ENCODE assay signal across 8 cellular contexts in the genomic region with DNA sequence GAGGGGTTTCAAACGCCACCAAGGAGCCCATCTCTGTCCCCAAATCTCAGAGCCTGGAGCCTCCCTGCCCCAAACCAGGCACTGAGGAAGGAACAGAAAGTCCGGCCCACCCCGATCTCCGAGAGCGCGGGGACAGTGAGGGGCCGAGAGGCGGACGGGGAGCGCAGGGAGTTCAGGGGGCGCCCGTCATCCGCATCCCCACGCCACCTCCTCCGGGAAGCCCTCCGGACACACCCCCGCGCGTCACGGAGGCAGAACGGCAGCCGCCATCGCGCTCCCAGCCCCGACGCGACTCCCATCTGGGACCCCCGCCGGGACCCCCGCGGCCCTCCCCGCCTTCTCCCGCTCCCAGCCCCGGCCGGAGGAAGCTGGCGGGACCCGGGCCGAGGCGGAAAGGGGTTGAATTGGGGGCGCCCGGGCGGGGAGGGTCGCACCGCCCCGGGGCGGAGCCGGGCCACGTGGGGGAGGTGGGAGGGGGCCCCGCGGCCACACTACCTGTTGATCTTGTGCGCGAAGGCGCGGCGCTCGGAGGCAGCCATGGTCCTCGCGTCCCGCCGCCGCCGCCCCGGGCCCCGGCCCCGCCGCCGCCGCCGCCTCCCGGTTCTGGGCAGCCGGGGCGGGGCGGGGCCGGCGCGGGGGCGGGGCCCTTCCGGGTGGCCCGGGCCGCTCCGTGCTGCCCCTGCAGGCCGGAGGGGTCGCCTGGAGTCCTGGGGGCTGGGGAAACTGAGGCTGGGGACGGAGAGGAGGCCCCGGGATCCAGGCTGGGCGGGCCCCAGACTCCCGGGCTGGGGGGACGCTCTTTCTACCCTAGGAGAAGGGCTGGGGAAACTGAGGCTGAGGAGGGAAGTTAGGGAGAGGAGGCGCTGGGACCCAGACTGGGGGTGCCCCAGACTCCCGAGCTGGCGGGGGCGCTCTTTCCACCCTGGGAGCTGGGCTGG. TPM values are rescaled to one million over a fixed set of nuclear protein-coding genes. Genes with fewer than 3 reads are reported as not detected.
DNase-seq lines count a peak whose midpoint lies in the region; ATAC-seq and TF ChIP-seq lines count a peak whose summit lies in the region.

A gene with protein sequence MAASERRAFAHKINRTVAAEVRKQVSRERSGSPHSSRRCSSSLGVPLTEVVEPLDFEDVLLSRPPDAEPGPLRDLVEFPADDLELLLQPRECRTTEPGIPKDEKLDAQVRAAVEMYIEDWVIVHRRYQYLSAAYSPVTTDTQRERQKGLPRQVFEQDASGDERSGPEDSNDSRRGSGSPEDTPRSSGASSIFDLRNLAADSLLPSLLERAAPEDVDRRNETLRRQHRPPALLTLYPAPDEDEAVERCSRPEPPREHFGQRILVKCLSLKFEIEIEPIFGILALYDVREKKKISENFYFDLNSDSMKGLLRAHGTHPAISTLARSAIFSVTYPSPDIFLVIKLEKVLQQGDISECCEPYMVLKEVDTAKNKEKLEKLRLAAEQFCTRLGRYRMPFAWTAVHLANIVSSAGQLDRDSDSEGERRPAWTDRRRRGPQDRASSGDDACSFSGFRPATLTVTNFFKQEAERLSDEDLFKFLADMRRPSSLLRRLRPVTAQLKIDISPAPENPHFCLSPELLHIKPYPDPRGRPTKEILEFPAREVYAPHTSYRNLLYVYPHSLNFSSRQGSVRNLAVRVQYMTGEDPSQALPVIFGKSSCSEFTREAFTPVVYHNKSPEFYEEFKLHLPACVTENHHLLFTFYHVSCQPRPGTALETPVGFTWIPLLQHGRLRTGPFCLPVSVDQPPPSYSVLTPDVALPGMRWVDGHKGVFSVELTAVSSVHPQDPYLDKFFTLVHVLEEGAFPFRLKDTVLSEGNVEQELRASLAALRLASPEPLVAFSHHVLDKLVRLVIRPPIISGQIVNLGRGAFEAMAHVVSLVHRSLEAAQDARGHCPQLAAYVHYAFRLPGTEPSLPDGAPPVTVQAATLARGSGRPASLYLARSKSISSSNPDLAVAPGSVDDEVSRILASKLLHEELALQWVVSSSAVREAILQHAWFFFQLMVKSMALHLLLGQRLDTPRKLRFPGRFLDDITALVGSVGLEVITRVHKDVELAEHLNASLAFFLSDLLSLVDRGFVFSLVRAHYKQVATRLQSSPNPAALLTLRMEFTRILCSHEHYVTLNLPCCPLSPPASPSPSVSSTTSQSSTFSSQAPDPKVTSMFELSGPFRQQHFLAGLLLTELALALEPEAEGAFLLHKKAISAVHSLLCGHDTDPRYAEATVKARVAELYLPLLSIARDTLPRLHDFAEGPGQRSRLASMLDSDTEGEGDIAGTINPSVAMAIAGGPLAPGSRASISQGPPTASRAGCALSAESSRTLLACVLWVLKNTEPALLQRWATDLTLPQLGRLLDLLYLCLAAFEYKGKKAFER (N-terminal part only) (minus strand): TSS at position 623 of the 938 bp plus-strand sequence. CDS start 84 bp downstream, at position 539.

- no peak within 1 kb of the TSS for H3K27ac ChIP-seq in OCI-LY7 (ENCODE audit: low read depth, low read length, poor library complexity, severe bottlenecking)

- POLR2A ChIA-PET in OCI-LY7 (lab: Charles Lee): no interaction called here

- no peaks in the 10 kb centered on the region for H4K20me1 ChIP-seq in OCI-LY7 (ENCODE audit: insufficient read depth, low read length)

- H3K4me3 ChIP-seq in OCI-LY7 (ENCODE audit: low read depth, low read length, poor library complexity, severe bottlenecking) (peak within 1 kb of the TSS; percentile 96), cardiac fibroblast (replicated peaks in 1 of 2; ENCODE audit: low read depth in 2 of 2, low read length in 2 of 2) (peak within 1 kb of the TSS; percentile 78 to 82)

- DNase-seq in OCI-LY7 (ENCODE audit: low spot score) (peak; percentile 68), cardiac fibroblast (ENCODE audit: low read depth in 2 of 2) (peak in 1 of 2 donors; percentile 27), left colon (peak; percentile 37 to 73), NCI-H1694 treated with DMSO at 0.1 percent for 48 hours (lab: John Stamatoyannopoulos, UW) (no peak)
- peak; percentile 15 for DNase-seq in stimulated activated CD8-positive, alpha-beta memory T cell treated with anti-CD3 and anti-CD28 coated beads, Interleukin-4, amount 100 ng/mL, for 24 hours (ENCODE audit: low read depth)

- H2AFZ ChIP-seq in OCI-LY7 (ENCODE audit: low read length): peak within 1 kb of the TSS; percentile 78

- CTCF ChIA-PET in OCI-LY7 (lab: Charles Lee; ENCODE audit: unreplicated experiment): no interaction called here

- H3K4me2 ChIP-seq in OCI-LY7 (ENCODE audit: low read length): peak within 1 kb of the TSS; percentile 94

- no peaks in the 10 kb centered on the region for H3K9me2 ChIP-seq in OCI-LY7 (ENCODE audit: insufficient read depth, low read length)

- TF ChIP-seq CTCF in GM12874 (IDR thresholded peaks at IDR 0.05; ENCODE audit: insufficient read depth, low read depth, low read length) (peak; percentile 59), OCI-LY7 (conservative IDR thresholded peaks at IDR 0.05; ENCODE audit: low read length) (peak; percentile 78), cardiac fibroblast (IDR thresholded peaks at IDR 0.05; ENCODE audit: low read depth, low read length) (peak; percentile 45)

- BruUV-seq in OCI-LY7 (replicated peaks; lab: Mats Ljungman, UMichigan): no TSS peak

- H3K79me2 ChIP-seq in OCI-LY7 (ENCODE audit: insufficient read depth, low read depth, low read length): no peaks in the 10 kb centered on the region

- no peaks in the 10 kb centered on the region for H3K36me3 ChIP-seq in OCI-LY7 (ENCODE audit: insufficient read depth, low read length)

- peak; percentile 29 for ATAC-seq in left colon
- ATAC-seq in HG03139 (IDR thresholded peaks at IDR 0.05; ENCODE audit: unreplicated experiment): no peak
- ATAC-seq in GM19324 (IDR thresholded peaks at IDR 0.05; ENCODE audit: low FRiP score, unreplicated experiment): no peak

- no peaks in the 10 kb centered on the region for H3K9me3 ChIP-seq in OCI-LY7 (ENCODE audit: low read length)

- intact Hi-C loops in OCI-LY7 (cut with micrococcal nuclease; ENCODE audit: unreplicated experiment): no loop called here
- intact Hi-C loops in left colon (cut with DNase I, micrococcal nuclease): no loop called here

- H3K4me1 ChIP-seq in OCI-LY7 (ENCODE audit: insufficient read depth, low read length, poor library complexity, severe bottlenecking): peaks cover 36% of the 10 kb centered on the region

RNA-seq across cellular contexts. Expression of the gene that starts here (rescaled TPM):
- total RNA-seq in OCI-LY7 (2014; rRNA removed; shearing (Covaris generic)): 16.6 and 24.1 TPM in 2 replicates
- total RNA-seq in OCI-LY7 (2022) (74.6 and 78.2 TPM in 2 replicates), left colon (10 to 100 TPM; 64.7 to 77.6 TPM)
